In the genomic region with DNA sequence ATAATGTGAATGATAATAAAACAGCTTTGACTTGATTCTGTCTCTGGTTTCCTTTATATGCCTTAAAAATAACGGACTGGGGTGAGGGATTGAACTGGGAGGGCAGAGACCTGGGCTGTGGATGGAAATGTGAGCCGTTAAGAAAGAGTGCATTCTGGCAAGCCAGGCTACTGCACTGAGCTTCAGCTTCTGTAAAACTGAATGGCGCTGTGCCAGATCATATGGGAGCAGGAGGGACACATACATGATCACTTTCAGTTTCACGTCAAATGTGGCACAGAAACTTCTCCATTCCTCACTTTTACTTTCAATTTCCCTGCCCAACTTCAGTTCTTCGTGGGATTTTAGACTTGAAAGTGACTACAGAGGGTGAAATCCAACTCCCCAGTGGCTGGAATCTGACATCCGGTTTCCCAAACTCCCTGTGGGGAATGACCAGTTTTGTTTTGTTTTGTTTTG, we compare ENCODE assay signal across 9 cellular contexts. TPM values are rescaled to one million over a fixed set of nuclear protein-coding genes. Genes with fewer than 3 reads are reported as not detected.
DNase-seq lines count a peak whose midpoint lies in the region; ATAC-seq and TF ChIP-seq lines count a peak whose summit lies in the region.
"Had no signal": no experiment of that assay in that cellular context is flagged by ENCODE, and none has a peak within 500 bp of the region (broad histone marks: within the 10 kb centered on the region; RNA-seq: fewer than 3 reads in every experiment).

No MANE protein-coding gene starts in this region.

- H3K27me3 Mint-ChIP-seq in CD4-positive, alpha-beta memory T cell, result no peaks in the 10 kb centered on the region

- H3K27ac Mint-ChIP-seq in CD4-positive, alpha-beta memory T cell, result peak overlapping the region; percentile 88 to 100 (median 96)

- H3K4me1 Mint-ChIP-seq in CD4-positive, alpha-beta memory T cell, result peaks cover 26 to 53% (median 38%) of the 10 kb centered on the region in 4 donors

- no peaks in the 10 kb centered on the region for H3K36me3 ChIP-seq in CD4-positive, alpha-beta memory T cell (ENCODE audit: insufficient read depth, low read length)

- peak overlapping the region; percentile 70 to 94 for H3K4me3 ChIP-seq in CD4-positive, alpha-beta memory T cell (ENCODE audit: low read length in 2 of 2)
- H3K4me3 ChIP-seq in Jurkat, Clone E6-1 (ENCODE audit: low read length), result peak overlapping the region; percentile 84
- peak overlapping the region; percentile 88 for H3K4me3 ChIP-seq in astrocyte of the cerebellum (ENCODE audit: low read depth, low read length)

- POLR2A ChIA-PET in CD4-positive, alpha-beta memory T cell (lab: Charles Lee; ENCODE audit: partially characterized antibody), result interaction anchor here (0.6 to 4.7 kb wide), 9 partner anchors 9 to 92 kb away, joined by 3 to 30 read pairs (median 10); a partner anchor contains a TSS

- peak overlapping the region; percentile 92 to 99 (median 98) for H3K4me3 Mint-ChIP-seq in CD4-positive, alpha-beta memory T cell

- H3K4me1 ChIP-seq in CD4-positive, alpha-beta memory T cell (ENCODE audit: insufficient read depth, low read length), result peaks cover 46% of the 10 kb centered on the region

- H3K27me3 ChIP-seq in CD4-positive, alpha-beta memory T cell (ENCODE audit: insufficient read depth, low read length), result no peaks in the 10 kb centered on the region

- peak; percentile 76 to 90 (median 81) for DNase-seq in CD4-positive, alpha-beta memory T cell
- peak; percentile 84 for DNase-seq in GM20000 (ENCODE audit: low spot score)
- DNase-seq in Jurkat, Clone E6-1 (ENCODE audit: low read depth, low spot score), result peak; percentile 77
- peak in 4 of 5 experiments; percentile 41 to 90 (median 63) for DNase-seq in T-helper 2 cell
- DNase-seq in astrocyte of the cerebellum (ENCODE audit: low read depth), result peak; percentile 87
- peak; percentile 56 for DNase-seq in islet precursor cell
- peak; percentile 52 to 70 (median 60) for DNase-seq in stimulated activated CD4-positive, alpha-beta T cell treated with anti-CD3 and anti-CD28 coated beads, Interleukin-1b, Interleukin-23, amount 100 ng/mL, for 24 hours (ENCODE audit: low read depth in 4 of 4, low spot score in 1 of 4)

- H3K27ac ChIP-seq in CD4-positive, alpha-beta memory T cell (ENCODE audit: low read depth, low read length), result peak overlapping the region; percentile 82

- no peak for ATAC-seq in GM19467 (IDR thresholded peaks at IDR 0.05; ENCODE audit: unreplicated experiment)

- H3K9me3 ChIP-seq in CD4-positive, alpha-beta memory T cell (ENCODE audit: control insufficient read depth in 1 of 2, low read length in 2 of 2), result no peaks in the 10 kb centered on the region

- in situ Hi-C loops in astrocyte of the cerebellum (cut with HindIII; ENCODE audit: low sequenced_read_pairs), result no loop called here

- no peak for TF ChIP-seq CTCF in GM20000 (IDR thresholded peaks at IDR 0.05; ENCODE audit: extremely low read depth, missing control alignments)
- TF ChIP-seq CTCF in astrocyte of the cerebellum (IDR thresholded peaks at IDR 0.05; ENCODE audit: low read depth, low read length, missing control alignments), result no peak

- intact Hi-C loops in CD4-positive, alpha-beta memory T cell (cut with micrococcal nuclease), result loop anchor here (2.0 kb wide), 1 partner anchor 33 kb away; no protein-coding TSS in a partner anchor

- peaks cover 0 to 4% of the 10 kb centered on the region in 2 donors for H3K36me3 Mint-ChIP-seq in CD4-positive, alpha-beta memory T cell

- H3K9me3 Mint-ChIP-seq in CD4-positive, alpha-beta memory T cell, result no peaks in the 10 kb centered on the region

- CTCF ChIA-PET in CD4-positive, alpha-beta memory T cell (lab: Charles Lee; ENCODE audit: partially characterized antibody), result interaction anchor here (0.8 to 5.9 kb wide), 8 partner anchors 9 to 854 kb away, joined by 3 to 35 read pairs (median 4); no protein-coding TSS in a partner anchor

RNA-seq across cellular contexts. Expression of a gene that starts 1.1 kb away (rescaled TPM):
- total RNA-seq in CD4-positive, alpha-beta memory T cell, result 10 to 100 TPM; 15.8 to 17.7 TPM
- polyA plus RNA-seq in CD4-positive, alpha-beta memory T cell, result 100 to 1,000 TPM in 1 of 2 donors, 10 to 100 TPM in 1; 87.5 to 226 TPM
- 224 TPM for polyA plus RNA-seq in Jurkat, Clone E6-1 (2012; ENCODE audit: insufficient read depth, insufficient read length)

RNA-seq across cellular contexts. Expression of a gene that starts 16.1 kb away (rescaled TPM):
- total RNA-seq in CD4-positive, alpha-beta memory T cell, result not detected
- polyA plus RNA-seq in CD4-positive, alpha-beta memory T cell, result 10 to 100 TPM in 1 of 2 donors, 1 to 10 TPM in 1; 6.8 to 16.0 TPM
- not detected for polyA plus RNA-seq in Jurkat, Clone E6-1 (2012; ENCODE audit: insufficient read depth, insufficient read length)

RNA-seq across cellular contexts. Expression of a gene that starts 20.2 kb away (rescaled TPM):
- total RNA-seq in CD4-positive, alpha-beta memory T cell, result not detected
- polyA plus RNA-seq in CD4-positive, alpha-beta memory T cell, result 1 to 10 TPM in 1 of 2 donors, not detected in 1; 1.1 TPM
- not detected for polyA plus RNA-seq in Jurkat, Clone E6-1 (2012; ENCODE audit: insufficient read depth, insufficient read length)

RNA-seq across cellular contexts. Expression of a gene that starts 23.0 kb away (rescaled TPM):
- not detected for total RNA-seq in CD4-positive, alpha-beta memory T cell
- not detected for polyA plus RNA-seq in CD4-positive, alpha-beta memory T cell
- polyA plus RNA-seq in Jurkat, Clone E6-1 (2012; ENCODE audit: insufficient read depth, insufficient read length), result not detected
- total RNA-seq: activated CD8-positive, alpha-beta memory T cell treated with anti-CD3 and anti-CD28 coated beads for 36 hours had no signal

RNA-seq across cellular contexts. Expression of a gene that starts 29.0 kb away (rescaled TPM):
- total RNA-seq in CD4-positive, alpha-beta memory T cell, result not detected
- not detected for polyA plus RNA-seq in CD4-positive, alpha-beta memory T cell
- not detected for polyA plus RNA-seq in Jurkat, Clone E6-1 (2012; ENCODE audit: insufficient read depth, insufficient read length)
